Comparison of ENCODE assay signal across 27 cellular contexts in the genomic region with DNA sequence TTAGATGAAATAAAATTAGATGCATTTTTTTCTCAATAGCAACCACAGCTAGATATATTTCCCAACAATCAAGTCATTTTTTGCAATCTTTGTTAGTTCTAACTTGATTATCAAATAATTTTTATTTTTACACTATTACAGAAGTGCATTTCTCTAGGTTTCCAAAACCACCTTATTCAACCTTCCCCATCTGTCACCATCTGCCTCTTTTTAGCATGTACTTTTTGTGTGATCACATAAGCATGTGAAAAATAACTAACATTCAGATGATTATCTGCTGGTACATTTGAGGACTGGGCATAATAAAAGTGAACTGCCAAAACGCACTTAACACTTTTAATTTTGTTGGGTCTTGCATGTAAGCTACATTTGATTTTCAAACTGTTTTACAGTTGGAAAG.
"Had no signal": no experiment of that assay in that cellular context is flagged by ENCODE, and none has a peak within 500 bp of the region (broad histone marks: within the 10 kb centered on the region; RNA-seq: fewer than 3 reads in every experiment).

No MANE protein-coding gene starts in this region.

- DNase-seq: activated CD4-positive, alpha-beta T cell treated with anti-CD3 and anti-CD28 coated beads for 48 hours; activated CD4-positive, alpha-beta T cell treated with anti-CD3 and anti-CD28 coated beads, Interleukin-2, amount 50 U/mL, for 48 hours; activated CD8-positive, alpha-beta memory T cell treated with anti-CD3 and anti-CD28 coated beads for 24 hours; activated effector memory CD4-positive, alpha-beta T cell treated with Interleukin-2 at 50 U/mL for 16 hours; activated naive CD4-positive, alpha-beta T cell treated with Interleukin-2 at 50 U/mL for 16 hours; adrenal gland; aorta; body of pancreas; effector memory CD8-positive, alpha-beta T cell; erythroblast; gastrocnemius medialis; hippocampal formation; immature natural killer cell; naive thymus-derived CD4-positive, alpha-beta T cell; nucleus accumbens; pancreas; retina; small intestine; stimulated activated CD4-positive, alpha-beta T cell treated with anti-CD3 and anti-CD28 coated beads, Interleukin-4, amount 100 ng/mL, for 24 hours; WERI-Rb-1 had no signal

- H3K4me3 ChIP-seq: adrenal gland, body of pancreas, coronary artery, gastrocnemius medialis, pancreas, prostate gland, thoracic aorta had no signal

- H3K4me1 ChIP-seq: adrenal gland, body of pancreas, gastrocnemius medialis, pancreas, prostate gland had no signal

- H3K27ac ChIP-seq: adrenal gland, body of pancreas, coronary artery, gastrocnemius medialis, pancreas, prostate gland, thoracic aorta, WERI-Rb-1 had no signal

- H3K27me3 ChIP-seq: adrenal gland, body of pancreas, gastrocnemius medialis, pancreas had no signal

- H3K36me3 ChIP-seq: adrenal gland, gastrocnemius medialis, pancreas, prostate gland had no signal

- H3K9me3 ChIP-seq: adrenal gland, body of pancreas, gastrocnemius medialis, pancreas, prostate gland, thoracic aorta had no signal

- FAIRE-seq: urothelium cell line had no signal

- ATAC-seq: activated CD4-positive, CD25-positive, alpha-beta regulatory T cell treated with anti-CD3 and anti-CD28 coated beads, Interleukin-2, amount 50 U/mL, for 24 hours; body of pancreas; effector memory CD8-positive, alpha-beta T cell; gastrocnemius medialis; naive thymus-derived CD4-positive, alpha-beta T cell; pancreas; sciatic nerve; stimulated activated effector memory CD8-positive, alpha-beta T cell treated with anti-CD3 and anti-CD28 coated beads, Interleukin-12 subunit alpha, Interleukin-12 subunit beta, amount 100 ng/mL, for 72 hours had no signal
